Comparison of ENCODE assay signal across 1 cellular context in genomic region chr18:3966985-3967856, GRCh38.
TF ChIP-seq lines count a peak whose summit lies in the region.

No MANE protein-coding gene starts in this region.

TF ChIP-seq in GM23338, 12 proteins besides CTCF, POLR2A, EP300 and RAD21 (continued from another document):
- no peak for TF ChIP-seq REST (IDR thresholded peaks at IDR 0.05; ENCODE audit: unreplicated experiment)
